Comparison of ENCODE assay signal across 9 cellular contexts in genomic region chr3:14472471-14473351, GRCh38.
DNase-seq lines count a peak whose midpoint lies in the region; ATAC-seq and TF ChIP-seq lines count a peak whose summit lies in the region.
"Had no signal": no experiment of that assay in that cellular context is flagged by ENCODE, and none has a peak within 500 bp of the region (broad histone marks: within the 10 kb centered on the region; RNA-seq: fewer than 3 reads in every experiment).

No MANE protein-coding gene starts in this region.

- H3K4me1 Mint-ChIP-seq in endothelial cell (ENCODE audit: unreplicated experiment), result peaks cover 9% of the 10 kb centered on the region
- H3K4me1 Mint-ChIP-seq: activated naive CD8-positive, alpha-beta T cell treated with anti-CD3 and anti-CD28 coated beads, Interleukin-2, amount 10 ng/mL, durations not matched to agents 7 days and 5 days had no signal

- no peak for TF ChIP-seq CTCF in Panc1 (IDR thresholded peaks at IDR 0.05)
- TF ChIP-seq CTCF in fibroblast of the aortic adventitia (IDR thresholded peaks at IDR 0.05; ENCODE audit: insufficient read depth, low read length), result no peak
- no peak for TF ChIP-seq CTCF in endothelial cell (IDR thresholded peaks at IDR 0.05; ENCODE audit: unreplicated experiment)
- TF ChIP-seq CTCF in GM10248 (IDR thresholded peaks at IDR 0.05; ENCODE audit: control extremely low read depth, extremely low read depth, low read depth, missing control alignments), result no peak

- peaks cover 6% of the 10 kb centered on the region for H3K27me3 Mint-ChIP-seq in endothelial cell (ENCODE audit: unreplicated experiment)
- H3K27me3 Mint-ChIP-seq: activated naive CD8-positive, alpha-beta T cell treated with anti-CD3 and anti-CD28 coated beads, Interleukin-2, amount 10 ng/mL, durations not matched to agents 7 days and 5 days; natural killer cell treated with Interleukin-12 subunit alpha and Interleukin-12 subunit beta and Interleukin-15 and Interleukin-18, amount 100 ng/mL, for 72 hours had no signal

- no peaks in the 10 kb centered on the region for H3K9me3 Mint-ChIP-seq in endothelial cell (ENCODE audit: unreplicated experiment)
- H3K9me3 Mint-ChIP-seq: activated naive CD8-positive, alpha-beta T cell treated with anti-CD3 and anti-CD28 coated beads, Interleukin-2, amount 10 ng/mL, durations not matched to agents 7 days and 5 days; natural killer cell treated with Interleukin-12 subunit alpha and Interleukin-12 subunit beta and Interleukin-15 and Interleukin-18, amount 100 ng/mL, for 72 hours had no signal

- H3K27ac Mint-ChIP-seq in endothelial cell (ENCODE audit: unreplicated experiment), result no peak overlapping the region
- H3K27ac Mint-ChIP-seq: activated naive CD8-positive, alpha-beta T cell treated with anti-CD3 and anti-CD28 coated beads, Interleukin-2, amount 10 ng/mL, durations not matched to agents 7 days and 5 days; natural killer cell treated with Interleukin-12 subunit alpha and Interleukin-12 subunit beta and Interleukin-15 and Interleukin-18, amount 100 ng/mL, for 72 hours had no signal

- no peak overlapping the region; the same call in 1 of the 2 replicates for H3K27ac ChIP-seq in Panc1 (ENCODE audit: low read length)

- H3K4me3 ChIP-seq in Panc1 (ENCODE audit: low read depth in 2 of 2, low read length in 2 of 2) (no peak overlapping the region), fibroblast of the aortic adventitia (ENCODE audit: low read depth, low read length) (no peak overlapping the region), skeletal muscle cell (ENCODE audit: low read depth, low read length) (no peak overlapping the region)

- H3K36me3 ChIP-seq in Panc1 (ENCODE audit: control insufficient read depth, insufficient read depth, low read length), result no peaks in the 10 kb centered on the region

- no TSS peak for BruUV-seq in Panc1 (replicated peaks; lab: Mats Ljungman, UMichigan)

- H3K4me3 Mint-ChIP-seq in endothelial cell (ENCODE audit: unreplicated experiment), result no peak overlapping the region
- H3K4me3 Mint-ChIP-seq: activated naive CD8-positive, alpha-beta T cell treated with anti-CD3 and anti-CD28 coated beads, Interleukin-2, amount 10 ng/mL, durations not matched to agents 7 days and 5 days; natural killer cell treated with Interleukin-12 subunit alpha and Interleukin-12 subunit beta and Interleukin-15 and Interleukin-18, amount 100 ng/mL, for 72 hours had no signal

- in situ Hi-C loops in Panc1 (cut with HindIII; ENCODE audit: low pct_unique_long_range_greater_than_20kb, low sequenced_read_pairs), result no loop called here

- no peaks in the 10 kb centered on the region for H3K9me3 ChIP-seq in Panc1 (ENCODE audit: control insufficient read depth, insufficient read depth, low read depth, low read length)

- H3K27me3 ChIP-seq in Panc1 (ENCODE audit: control insufficient read depth, insufficient read depth, low read length), result no peaks in the 10 kb centered on the region

- DNase-seq in H4 (ENCODE audit: low spot score) (peak; percentile 87), Panc1 (ENCODE audit: low read depth, low spot score) (no peak), fibroblast of the aortic adventitia (ENCODE audit: low read depth) (peak; percentile 86), skeletal muscle cell (ENCODE audit: low read depth) (peak; percentile 73), endothelial cell (ENCODE audit: low spot score) (no peak), GM10248 (ENCODE audit: extremely low spot score) (no peak)
- DNase-seq in stimulated activated CD4-positive, alpha-beta T cell treated with anti-CD3 and anti-CD28 coated beads, Interleukin-12 subunit alpha, Interleukin-12 subunit beta, amount 100 ng/mL, for 4 hours, result no peak
- DNase-seq: activated naive CD8-positive, alpha-beta T cell treated with anti-CD3 and anti-CD28 coated beads, Interleukin-2, amount 10 ng/mL, durations not matched to agents 7 days and 5 days had no signal

- peak; percentile 88 for ATAC-seq in Panc1
- ATAC-seq: natural killer cell treated with Interleukin-12 subunit alpha and Interleukin-12 subunit beta and Interleukin-15 and Interleukin-18, amount 100 ng/mL, for 72 hours had no signal

- peaks cover 11% of the 10 kb centered on the region for H3K4me1 ChIP-seq in Panc1 (ENCODE audit: control insufficient read depth, insufficient read depth, low read length)

- POLR2A ChIA-PET in Panc1 (lab: Charles Lee) (no interaction called here), GM10248 (lab: Yijun Ruan, JAX) (no interaction called here)

- CTCF ChIA-PET in Panc1 (lab: Charles Lee), result no interaction called here
- CTCF ChIA-PET in GM10248 (lab: Yijun Ruan, JAX), result interaction anchor here (0.9 to 3.1 kb wide), 2 partner anchors 71 to 269 kb away, joined by 3 to 9 read pairs; no protein-coding TSS in a partner anchor

- intact Hi-C loops in Panc1 (cut with micrococcal nuclease; ENCODE audit: unreplicated experiment), result no loop called here

- peaks cover 23% of the 10 kb centered on the region for H3K36me3 Mint-ChIP-seq in endothelial cell (ENCODE audit: low read depth, unreplicated experiment)
- H3K36me3 Mint-ChIP-seq: natural killer cell treated with Interleukin-12 subunit alpha and Interleukin-12 subunit beta and Interleukin-15 and Interleukin-18, amount 100 ng/mL, for 72 hours had no signal

Comparison
In these comparisons a context has a peak if more than half of its experiments do, and no peak if none do; other contexts are left out.
1. DNase-seq: peak in H4 (single experiment), fibroblast of the aortic adventitia (single experiment) and skeletal muscle cell (single experiment); none in Panc1 (single experiment), endothelial cell (single experiment), GM10248 (single experiment) and stimulated activated CD4-positive, alpha-beta T cell treated with anti-CD3 and anti-CD28 coated beads, Interleukin-12 subunit alpha, Interleukin-12 subunit beta, amount 100 ng/mL, for 4 hours (single experiment).